In genomic region chr11:89441606-89442005, GRCh38 we compare ENCODE assay signal across 26 cellular contexts. TPM values are rescaled to one million over a fixed set of nuclear protein-coding genes. Genes with fewer than 3 reads are reported as not detected.
"Had no signal": no experiment of that assay in that cellular context is flagged by ENCODE, and none has a peak within 500 bp of the region (broad histone marks: within the 10 kb centered on the region; RNA-seq: fewer than 3 reads in every experiment).

No MANE protein-coding gene starts in this region.

- H3K4me1 Mint-ChIP-seq: IgD-negative memory B cell had no signal

- DNase-seq: Kasumi-1, NCI-H1092, NCI-H1105 treated with DMSO at 0.1 percent for 48 hours, NCI-H1417 treated with DMSO at 0.1 percent for 48 hours, NCI-H146, NCI-H1694 treated with DMSO at 0.1 percent for 48 hours, NCI-H1930, NCI-H2081, NCI-H2107, NCI-H2227 treated with DMSO at 0.1 percent for 48 hours, NCI-H524, NCI-H526 treated with DMSO at 0.1 percent for 48 hours, NCI-H748 treated with DMSO at 0.1 percent for 48 hours, PC-3, SHP77, SK-N-SH, SW 1271 had no signal

- H3K27me3 Mint-ChIP-seq: IgD-negative memory B cell had no signal

- FAIRE-seq: HTR-8/SVneo, K562 had no signal

- H3K4me3 Mint-ChIP-seq: IgD-negative memory B cell had no signal

- H3K27ac Mint-ChIP-seq: IgD-negative memory B cell had no signal

- H3K4me2 ChIP-seq: KMS-11, SK-N-SH had no signal

- H3K4me3 ChIP-seq: K562 had no signal

- H3K9me3 ChIP-seq: SK-N-SH had no signal

- H3K9ac ChIP-seq: KMS-11, SK-N-SH had no signal

- H3K27ac ChIP-seq: HL-60, KMS-11, RWPE1 had no signal

- H3K36me3 Mint-ChIP-seq: IgD-negative memory B cell had no signal

- ATAC-seq: K562, Panc1, PC-3 had no signal

RNA-seq across cellular contexts. Expression of gene NOX4, which starts 49.6 kb away (rescaled TPM):
- total RNA-seq: K562, M059J, NCI-H460, PC-3 had no signal
- polyA plus RNA-seq: IgD-negative memory B cell, K562 had no signal
